17 cellular contexts compared by ENCODE assay signal in genomic region chr6:158270389-158271127, GRCh38. TPM values are rescaled to one million over a fixed set of nuclear protein-coding genes. Genes with fewer than 3 reads are reported as not detected.
DNase-seq lines count a peak whose midpoint lies in the region; ATAC-seq and TF ChIP-seq lines count a peak whose summit lies in the region.
"Had no signal": no experiment of that assay in that cellular context is flagged by ENCODE, and none has a peak within 500 bp of the region (broad histone marks: within the 10 kb centered on the region; RNA-seq: fewer than 3 reads in every experiment).

No MANE protein-coding gene starts in this region.

- CTCF ChIA-PET in T-cell (lab: Charles Lee) (interaction anchor here in 1 of 2 donors (0.6 to 0.9 kb wide), 4 partner anchors 20 to 1712 kb away, joined by 3 to 4 read pairs (median 4); no protein-coding TSS in a partner anchor), PC-9 (lab: Charles Lee) (no interaction called here)

- peak; percentile 72 for ATAC-seq in Right ventricle myocardium superior (ENCODE audit: poor library complexity)
- ATAC-seq in T-cell (replicated peaks in 1 of 4): no peak
- ATAC-seq: body of pancreas had no signal

- peaks cover 0 to 2% (median 0%) of the 10 kb centered on the region in 5 donors for H3K36me3 ChIP-seq in subcutaneous abdominal adipose tissue (ENCODE audit: control insufficient read depth in 5 of 5, insufficient read depth in 5 of 5, low read length in 5 of 5)
- H3K36me3 ChIP-seq in PC-9 (ENCODE audit: low read depth): no peaks in the 10 kb centered on the region
- H3K36me3 ChIP-seq: neutrophil, Peyer's patch, vagina had no signal

- DNase-seq in Right ventricle myocardium superior: no peak
- DNase-seq in cardiac septum (ENCODE audit: low spot score): no peak
- DNase-seq in T-cell: no peak
- DNase-seq in cerebellar cortex (ENCODE audit: low spot score): peak; percentile 36
- DNase-seq in hepatic stellate cell (ENCODE audit: low spot score): no peak
- no peak for DNase-seq in PC-9
- DNase-seq in SHP77 (lab: John Stamatoyannopoulos, UW): no peak
- DNase-seq: activated T-cell treated with anti-CD3 and anti-CD28 coated beads for 4 hours, body of pancreas, DND-41, endodermal cell, NCI-H446 treated with DMSO at 0.1 percent for 48 hours, Peyer's patch, T-helper 9 cell had no signal

- no peaks in the 10 kb centered on the region for H3F3A ChIP-seq in PC-9 (ENCODE audit: insufficient read depth, low read depth)

- H3K27me3 Mint-ChIP-seq in T-cell: no peaks in the 10 kb centered on the region

- POLR2A ChIA-PET in T-cell (lab: Charles Lee) (interaction anchor here (0.6 to 0.9 kb wide), 3 partner anchors 14 to 625 kb away, joined by 3 to 6 read pairs (median 3); no protein-coding TSS in a partner anchor), PC-9 (lab: Charles Lee; ENCODE audit: unreplicated experiment) (no interaction called here)

- no peaks in the 10 kb centered on the region for H3K9me3 Mint-ChIP-seq in T-cell

- H3K9me3 ChIP-seq in subcutaneous abdominal adipose tissue (ENCODE audit: control insufficient read depth in 5 of 5, low read length in 5 of 5) (no peaks in the 10 kb centered on the region), PC-9 (ENCODE audit: insufficient read depth, low read depth) (no peaks in the 10 kb centered on the region)
- H3K9me3 ChIP-seq: body of pancreas, neutrophil, Peyer's patch, vagina had no signal

- peak overlapping the region; percentile 34 to 50 (median 45) for H3K4me3 Mint-ChIP-seq in T-cell
- H3K4me3 Mint-ChIP-seq: endodermal cell had no signal

- no peak for TF ChIP-seq CTCF in PC-9 (conservative IDR thresholded peaks at IDR 0.05)

- H3K27me3 ChIP-seq in subcutaneous abdominal adipose tissue (ENCODE audit: control insufficient read depth in 5 of 5, insufficient read depth in 4 of 5, low read length in 5 of 5) (no peaks in the 10 kb centered on the region), PC-9 (ENCODE audit: insufficient read depth, low read depth) (no peaks in the 10 kb centered on the region)
- H3K27me3 ChIP-seq: body of pancreas, neutrophil, Peyer's patch, vagina had no signal

- peaks cover 31 to 35% (median 33%) of the 10 kb centered on the region in 3 donors for H3K4me1 Mint-ChIP-seq in T-cell
- H3K4me1 Mint-ChIP-seq: endodermal cell had no signal

- peaks cover 35% of the 10 kb centered on the region for H3K36me3 Mint-ChIP-seq in T-cell

- H3K27ac ChIP-seq in subcutaneous abdominal adipose tissue (ENCODE audit: low read depth, low read length) (peak overlapping the region; percentile 82), PC-9 (no peak overlapping the region)
- H3K27ac ChIP-seq: body of pancreas, neutrophil, vagina had no signal

- H2AFZ ChIP-seq in PC-9: no peak overlapping the region

- intact Hi-C loops in Right ventricle myocardium superior (cut with DNase I) (no loop called here), cardiac septum (cut with DNase I) (no loop called here), PC-9 (cut with micrococcal nuclease; ENCODE audit: unreplicated experiment) (no loop called here)

- H3K79me2 ChIP-seq in PC-9 (ENCODE audit: low read depth): peaks cover 4% of the 10 kb centered on the region; the same call in 1 of the 2 replicates

- H3K4me2 ChIP-seq in PC-9: no peak overlapping the region

- no peaks in the 10 kb centered on the region for H4K20me1 ChIP-seq in PC-9 (ENCODE audit: insufficient read depth)

- H3K4me3 ChIP-seq in subcutaneous abdominal adipose tissue (ENCODE audit: low read depth in 1 of 5, low read length in 5 of 5) (no peak overlapping the region), PC-9 (no peak overlapping the region)
- H3K4me3 ChIP-seq: body of pancreas, Peyer's patch, vagina had no signal

- H3K9me2 ChIP-seq in PC-9 (ENCODE audit: insufficient read depth): no peaks in the 10 kb centered on the region

- H3K4me1 ChIP-seq in subcutaneous abdominal adipose tissue (ENCODE audit: control insufficient read depth in 5 of 5, insufficient read depth in 5 of 5, low read length in 5 of 5) (peaks cover 0 to 22% (median 12%) of the 10 kb centered on the region in 5 donors), PC-9 (replicated peaks; ENCODE audit: insufficient read depth) (no peaks in the 10 kb centered on the region)
- H3K4me1 ChIP-seq: body of pancreas, Peyer's patch, vagina had no signal

- no TSS peak for BruUV-seq in PC-9 (replicated peaks; lab: Mats Ljungman, UMichigan)

- H3K9ac ChIP-seq in subcutaneous abdominal adipose tissue (ENCODE audit: low read length in 5 of 5): no peak overlapping the region

- H3K27ac Mint-ChIP-seq in T-cell: peak overlapping the region; percentile 78 to 79
- H3K27ac Mint-ChIP-seq: endodermal cell had no signal

RNA-seq across cellular contexts. Expression of gene TULP4, which starts 41.7 kb away (rescaled TPM):
- total RNA-seq in Right ventricle myocardium superior (98.2 TPM), cardiac septum (98.3 TPM), T-cell (10 to 100 TPM; 62.9 to 85.1 (median 76.1) TPM), PC-9 (2021) (34.0 and 42.2 TPM in 2 replicates)
